Comparison of ENCODE assay signal across 1 cellular context in the genomic region with DNA sequence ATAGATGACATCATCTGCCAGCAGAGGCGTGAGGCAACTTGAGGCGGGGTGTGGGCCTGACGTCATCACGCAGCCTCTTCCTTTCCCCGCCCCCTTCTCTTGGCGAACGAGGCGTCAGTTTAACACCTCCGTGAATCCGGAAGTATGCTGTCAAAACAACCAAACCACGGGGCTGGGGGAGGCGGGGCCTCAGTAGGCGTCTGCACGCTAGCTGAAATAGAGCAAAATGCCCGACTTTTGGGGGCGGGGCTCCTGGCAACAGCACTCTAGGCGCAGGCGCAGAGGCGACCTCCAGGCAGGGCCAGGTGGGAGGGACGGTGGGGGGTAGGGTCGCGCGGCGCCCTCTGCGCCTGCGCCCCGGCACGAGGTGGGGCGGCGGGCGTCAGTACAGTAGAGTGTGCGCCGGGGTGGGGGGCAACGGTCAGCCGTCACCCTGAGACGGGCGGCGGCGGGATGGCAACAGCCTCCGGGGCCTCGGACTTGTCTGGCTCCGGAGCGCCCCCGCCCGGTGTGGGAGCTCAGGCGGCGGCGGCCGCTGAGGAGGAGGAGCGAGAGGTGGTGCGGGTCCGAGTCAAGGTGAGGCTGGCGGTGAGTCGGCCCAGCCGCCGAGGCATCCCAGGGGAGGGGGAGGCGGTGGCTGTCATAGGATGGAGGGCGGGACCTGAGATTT.
TF ChIP-seq lines count a peak whose summit lies in the region.

A gene with protein sequence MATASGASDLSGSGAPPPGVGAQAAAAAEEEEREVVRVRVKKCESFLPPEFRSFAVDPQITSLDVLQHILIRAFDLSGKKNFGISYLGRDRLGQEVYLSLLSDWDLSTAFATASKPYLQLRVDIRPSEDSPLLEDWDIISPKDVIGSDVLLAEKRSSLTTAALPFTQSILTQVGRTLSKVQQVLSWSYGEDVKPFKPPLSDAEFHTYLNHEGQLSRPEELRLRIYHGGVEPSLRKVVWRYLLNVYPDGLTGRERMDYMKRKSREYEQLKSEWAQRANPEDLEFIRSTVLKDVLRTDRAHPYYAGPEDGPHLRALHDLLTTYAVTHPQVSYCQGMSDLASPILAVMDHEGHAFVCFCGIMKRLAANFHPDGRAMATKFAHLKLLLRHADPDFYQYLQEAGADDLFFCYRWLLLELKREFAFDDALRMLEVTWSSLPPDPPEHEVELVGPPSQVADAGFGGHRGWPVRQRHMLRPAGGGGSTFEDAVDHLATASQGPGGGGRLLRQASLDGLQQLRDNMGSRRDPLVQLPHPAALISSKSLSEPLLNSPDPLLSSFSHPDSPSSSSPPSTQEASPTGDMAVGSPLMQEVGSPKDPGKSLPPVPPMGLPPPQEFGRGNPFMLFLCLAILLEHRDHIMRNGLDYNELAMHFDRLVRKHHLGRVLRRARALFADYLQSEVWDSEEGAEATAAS (plus strand): TSS at position 370 of the 670 bp plus-strand sequence. CDS start 84 bp downstream, at position 454.

TF ChIP-seq in K562, 482 proteins besides CTCF, POLR2A, EP300 and RAD21 (continued from another document and continues in another):
- TF ChIP-seq NFIX (CRISPR knock-in tag; IDR thresholded peaks at IDR 0.05; ENCODE audit: low read depth): no peak
- TF ChIP-seq MYC (IDR thresholded peaks at IDR 0.05; ENCODE audit: low read depth, low read length): peak; percentile 44
- no peak for TF ChIP-seq MYC (CRISPR knock-in tag; IDR thresholded peaks at IDR 0.05; ENCODE audit: borderline replicate concordance, low read depth)
- 0 out of 2 replicates have a peak, but pooled peaks have one; percentile 82 for TF ChIP-seq SMARCA5 (IDR thresholded peaks at IDR 0.05)
- TF ChIP-seq, protein P1, sequence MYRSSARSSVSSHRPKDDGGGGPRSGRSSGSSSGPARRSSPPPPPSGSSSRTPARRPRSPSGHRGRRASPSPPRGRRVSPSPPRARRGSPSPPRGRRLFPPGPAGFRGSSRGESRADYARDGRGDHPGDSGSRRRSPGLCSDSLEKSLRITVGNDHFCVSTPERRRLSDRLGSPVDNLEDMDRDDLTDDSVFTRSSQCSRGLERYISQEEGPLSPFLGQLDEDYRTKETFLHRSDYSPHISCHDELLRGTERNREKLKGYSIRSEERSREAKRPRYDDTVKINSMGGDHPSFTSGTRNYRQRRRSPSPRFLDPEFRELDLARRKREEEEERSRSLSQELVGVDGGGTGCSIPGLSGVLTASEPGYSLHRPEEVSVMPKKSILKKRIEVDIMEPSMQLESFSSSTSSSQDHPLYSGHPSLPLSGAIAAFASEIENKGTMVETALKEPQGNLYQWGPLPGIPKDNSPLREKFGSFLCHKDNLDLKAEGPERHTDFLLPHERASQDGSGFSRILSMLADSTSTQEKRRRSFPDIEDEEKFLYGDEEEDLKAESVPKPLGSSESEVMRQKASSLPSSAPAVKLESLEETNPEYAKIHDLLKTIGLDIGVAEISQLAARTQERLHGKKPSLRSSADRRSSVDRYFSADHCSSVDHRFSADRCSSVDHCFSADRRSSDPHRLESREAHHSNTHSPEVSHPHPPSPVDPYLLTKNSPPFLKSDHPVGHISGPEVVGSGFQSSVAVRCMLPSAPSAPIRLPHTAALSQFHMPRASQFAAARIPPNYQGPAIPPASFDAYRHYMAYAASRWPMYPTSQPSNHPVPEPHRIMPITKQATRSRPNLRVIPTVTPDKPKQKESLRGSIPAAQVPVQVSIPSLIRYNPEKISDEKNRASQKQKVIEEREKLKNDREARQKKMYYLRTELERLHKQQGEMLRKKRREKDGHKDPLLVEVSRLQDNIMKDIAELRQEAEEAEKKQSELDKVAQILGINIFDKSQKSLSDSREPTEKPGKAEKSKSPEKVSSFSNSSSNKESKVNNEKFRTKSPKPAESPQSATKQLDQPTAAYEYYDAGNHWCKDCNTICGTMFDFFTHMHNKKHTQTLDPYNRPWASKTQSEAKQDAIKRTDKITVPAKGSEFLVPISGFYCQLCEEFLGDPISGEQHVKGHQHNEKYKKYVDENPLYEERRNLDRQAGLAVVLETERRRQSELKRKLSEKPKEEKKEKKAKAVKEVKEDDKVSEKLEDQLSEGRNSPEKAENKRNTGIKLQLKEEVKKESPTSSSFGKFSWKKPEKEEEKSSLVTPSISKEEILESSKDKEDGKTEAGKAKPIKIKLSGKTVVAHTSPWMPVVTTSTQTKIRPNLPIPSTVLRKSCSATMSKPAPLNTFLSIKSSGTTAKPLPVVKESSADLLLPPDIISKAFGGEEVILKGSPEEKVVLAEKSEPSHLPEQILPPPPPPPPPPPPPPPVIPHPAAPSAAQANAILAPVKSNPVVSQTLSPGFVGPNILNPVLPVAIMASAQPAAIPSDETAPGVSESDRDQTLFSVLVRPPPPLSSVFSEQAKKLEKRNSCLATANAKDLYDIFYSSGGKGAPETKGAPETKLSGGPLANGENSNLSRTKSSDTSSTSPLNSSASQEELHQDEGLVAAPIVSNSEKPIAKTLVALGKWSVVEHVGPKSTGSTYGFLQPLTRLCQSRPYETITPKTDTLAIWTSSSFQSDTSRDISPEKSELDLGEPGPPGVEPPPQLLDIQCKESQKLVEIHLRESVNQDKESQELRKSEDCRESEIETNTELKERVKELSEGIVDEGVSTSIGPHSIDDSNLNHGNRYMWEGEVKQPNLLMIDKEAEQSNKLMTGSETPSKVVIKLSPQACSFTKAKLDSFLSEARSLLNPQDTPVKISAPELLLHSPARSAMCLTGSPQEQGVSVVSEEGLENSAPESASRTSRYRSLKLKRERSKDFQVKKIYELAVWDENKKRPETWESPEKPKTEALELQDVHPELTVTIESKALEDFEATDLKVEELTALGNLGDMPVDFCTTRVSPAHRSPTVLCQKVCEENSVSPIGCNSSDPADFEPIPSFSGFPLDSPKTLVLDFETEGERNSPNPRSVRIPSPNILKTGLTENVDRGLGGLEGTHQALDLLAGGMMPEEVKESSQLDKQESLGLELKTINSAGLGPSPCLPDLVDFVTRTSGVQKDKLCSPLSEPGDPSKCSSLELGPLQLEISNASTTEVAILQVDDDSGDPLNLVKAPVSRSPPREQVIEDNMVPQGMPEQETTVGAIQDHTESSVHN (IDR thresholded peaks at IDR 0.05; ENCODE audit: borderline replicate concordance in 1 of 2, low read depth in 1 of 2): peak in 1 of 2 experiments; percentile 73; a peak in 1 of 4 replicates
- 0 out of 2 replicates have a peak, but pooled peaks have one; percentile 57 for TF ChIP-seq ZNF584 (CRISPR knock-in tag; IDR thresholded peaks at IDR 0.05; ENCODE audit: low read depth)
- TF ChIP-seq ELF1 (tag; IDR thresholded peaks at IDR 0.05): peak; percentile 92
- TF ChIP-seq, protein P2, sequence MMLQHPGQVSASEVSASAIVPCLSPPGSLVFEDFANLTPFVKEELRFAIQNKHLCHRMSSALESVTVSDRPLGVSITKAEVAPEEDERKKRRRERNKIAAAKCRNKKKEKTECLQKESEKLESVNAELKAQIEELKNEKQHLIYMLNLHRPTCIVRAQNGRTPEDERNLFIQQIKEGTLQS (IDR thresholded peaks at IDR 0.05): peak; percentile 100
- TF ChIP-seq, protein P2 (CRISPR knock-in tag; conservative IDR thresholded peaks at IDR 0.05): no peak
- peak; percentile 56; the same call in 1 of the 2 replicates for TF ChIP-seq TOE1 (IDR thresholded peaks at IDR 0.05; ENCODE audit: borderline replicate concordance)
- no peak for TF ChIP-seq TOE1 (CRISPR knock-in tag; IDR thresholded peaks at IDR 0.05; ENCODE audit: borderline replicate concordance, low read depth)
- peak; percentile 55; the same call in 1 of the 2 replicates for TF ChIP-seq ETV1 (tag; conservative IDR thresholded peaks at IDR 0.05; ENCODE audit: low read depth)
- TF ChIP-seq CXXC5 (CRISPR knock-in tag; IDR thresholded peaks at IDR 0.05): peak; percentile 67; the same call in 1 of the 2 replicates
- 0 out of 2 replicates have a peak, but pooled peaks have one; percentile 29 for TF ChIP-seq NBN (IDR thresholded peaks at IDR 0.05; ENCODE audit: low read depth)
- peak; percentile 42 for TF ChIP-seq HMGN3 (IDR thresholded peaks at IDR 0.05; ENCODE audit: borderline replicate concordance, extremely low read depth, insufficient read length, low read depth, low read length)
- TF ChIP-seq CEBPG (CRISPR knock-in tag; IDR thresholded peaks at IDR 0.05): peak; percentile 80; the same call in 1 of the 2 replicates
- peak; percentile 78 to 91 for TF ChIP-seq CEBPG (tag; conservative IDR thresholded peaks at IDR 0.05 in 1 of 2, IDR thresholded peaks at IDR 0.05 in 1 of 2)
- TF ChIP-seq CCNT2 (IDR thresholded peaks at IDR 0.05; ENCODE audit: borderline replicate concordance, extremely low read depth, insufficient read length, low read depth, low read length): peak; percentile 61
- TF ChIP-seq, protein P3, sequence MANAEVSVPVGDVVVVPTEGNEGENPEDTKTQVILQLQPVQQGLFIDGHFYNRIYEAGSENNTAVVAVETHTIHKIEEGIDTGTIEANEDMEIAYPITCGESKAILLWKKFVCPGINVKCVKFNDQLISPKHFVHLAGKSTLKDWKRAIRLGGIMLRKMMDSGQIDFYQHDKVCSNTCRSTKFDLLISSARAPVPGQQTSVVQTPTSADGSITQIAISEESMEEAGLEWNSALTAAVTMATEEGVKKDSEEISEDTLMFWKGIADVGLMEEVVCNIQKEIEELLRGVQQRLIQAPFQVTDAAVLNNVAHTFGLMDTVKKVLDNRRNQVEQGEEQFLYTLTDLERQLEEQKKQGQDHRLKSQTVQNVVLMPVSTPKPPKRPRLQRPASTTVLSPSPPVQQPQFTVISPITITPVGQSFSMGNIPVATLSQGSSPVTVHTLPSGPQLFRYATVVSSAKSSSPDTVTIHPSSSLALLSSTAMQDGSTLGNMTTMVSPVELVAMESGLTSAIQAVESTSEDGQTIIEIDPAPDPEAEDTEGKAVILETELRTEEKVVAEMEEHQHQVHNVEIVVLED (CRISPR knock-in tag; IDR thresholded peaks at IDR 0.05): peak; percentile 79
- TF ChIP-seq HNRNPUL1 (IDR thresholded peaks at IDR 0.05; ENCODE audit: low read length): no peak
- peak; percentile 84 for TF ChIP-seq MEIS2 (IDR thresholded peaks at IDR 0.05; ENCODE audit: partially characterized antibody)
- TF ChIP-seq, protein P4, sequence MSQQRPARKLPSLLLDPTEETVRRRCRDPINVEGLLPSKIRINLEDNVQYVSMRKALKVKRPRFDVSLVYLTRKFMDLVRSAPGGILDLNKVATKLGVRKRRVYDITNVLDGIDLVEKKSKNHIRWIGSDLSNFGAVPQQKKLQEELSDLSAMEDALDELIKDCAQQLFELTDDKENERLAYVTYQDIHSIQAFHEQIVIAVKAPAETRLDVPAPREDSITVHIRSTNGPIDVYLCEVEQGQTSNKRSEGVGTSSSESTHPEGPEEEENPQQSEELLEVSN (IDR thresholded peaks at IDR 0.05; ENCODE audit: borderline replicate concordance in 1 of 2, extremely low read depth in 1 of 2, insufficient read depth in 1 of 2, insufficient read length in 1 of 2, low read depth in 1 of 2, low read length in 1 of 2, poor library complexity in 1 of 2, severe bottlenecking in 1 of 2): peak in 1 of 2 experiments; percentile 75
- TF ChIP-seq BDP1 (IDR thresholded peaks at IDR 0.05; ENCODE audit: insufficient read depth, insufficient read length): no peak
- TF ChIP-seq KLF10 (CRISPR knock-in tag; IDR thresholded peaks at IDR 0.05): no peak
- 0 out of 2 replicates have a peak, but pooled peaks have one; percentile 8 for TF ChIP-seq SOX6 (IDR thresholded peaks at IDR 0.05)
- no peak for TF ChIP-seq GATA2 (CRISPR knock-in tag; IDR thresholded peaks at IDR 0.05)
- TF ChIP-seq RBFOX2 (IDR thresholded peaks at IDR 0.05; ENCODE audit: low read depth, low read length): peak; percentile 80
- TF ChIP-seq, protein P5, sequence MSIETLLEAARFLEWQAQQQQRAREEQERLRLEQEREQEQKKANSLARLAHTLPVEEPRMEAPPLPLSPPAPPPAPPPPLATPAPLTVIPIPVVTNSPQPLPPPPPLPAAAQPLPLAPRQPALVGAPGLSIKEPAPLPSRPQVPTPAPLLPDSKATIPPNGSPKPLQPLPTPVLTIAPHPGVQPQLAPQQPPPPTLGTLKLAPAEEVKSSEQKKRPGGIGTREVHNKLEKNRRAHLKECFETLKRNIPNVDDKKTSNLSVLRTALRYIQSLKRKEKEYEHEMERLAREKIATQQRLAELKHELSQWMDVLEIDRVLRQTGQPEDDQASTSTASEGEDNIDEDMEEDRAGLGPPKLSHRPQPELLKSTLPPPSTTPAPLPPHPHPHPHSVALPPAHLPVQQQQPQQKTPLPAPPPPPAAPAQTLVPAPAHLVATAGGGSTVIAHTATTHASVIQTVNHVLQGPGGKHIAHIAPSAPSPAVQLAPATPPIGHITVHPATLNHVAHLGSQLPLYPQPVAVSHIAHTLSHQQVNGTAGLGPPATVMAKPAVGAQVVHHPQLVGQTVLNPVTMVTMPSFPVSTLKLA (conservative IDR thresholded peaks at IDR 0.05): peak; percentile 93 to 97
- peak; percentile 69; the same call in 1 of the 2 replicates for TF ChIP-seq KHSRP (IDR thresholded peaks at IDR 0.05)
- TF ChIP-seq GABPA (tag; conservative IDR thresholded peaks at IDR 0.05; ENCODE audit: low read depth): peak; percentile 71
- TF ChIP-seq, protein P6, sequence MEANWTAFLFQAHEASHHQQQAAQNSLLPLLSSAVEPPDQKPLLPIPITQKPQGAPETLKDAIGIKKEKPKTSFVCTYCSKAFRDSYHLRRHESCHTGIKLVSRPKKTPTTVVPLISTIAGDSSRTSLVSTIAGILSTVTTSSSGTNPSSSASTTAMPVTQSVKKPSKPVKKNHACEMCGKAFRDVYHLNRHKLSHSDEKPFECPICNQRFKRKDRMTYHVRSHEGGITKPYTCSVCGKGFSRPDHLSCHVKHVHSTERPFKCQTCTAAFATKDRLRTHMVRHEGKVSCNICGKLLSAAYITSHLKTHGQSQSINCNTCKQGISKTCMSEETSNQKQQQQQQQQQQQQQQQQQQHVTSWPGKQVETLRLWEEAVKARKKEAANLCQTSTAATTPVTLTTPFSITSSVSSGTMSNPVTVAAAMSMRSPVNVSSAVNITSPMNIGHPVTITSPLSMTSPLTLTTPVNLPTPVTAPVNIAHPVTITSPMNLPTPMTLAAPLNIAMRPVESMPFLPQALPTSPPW (CRISPR knock-in tag; IDR thresholded peaks at IDR 0.05): peak; percentile 74
- peak; percentile 100 for TF ChIP-seq ATF7 (IDR thresholded peaks at IDR 0.05)
- no peak for TF ChIP-seq TFAM (CRISPR knock-in tag; conservative IDR thresholded peaks at IDR 0.05)
- TF ChIP-seq, protein P7, sequence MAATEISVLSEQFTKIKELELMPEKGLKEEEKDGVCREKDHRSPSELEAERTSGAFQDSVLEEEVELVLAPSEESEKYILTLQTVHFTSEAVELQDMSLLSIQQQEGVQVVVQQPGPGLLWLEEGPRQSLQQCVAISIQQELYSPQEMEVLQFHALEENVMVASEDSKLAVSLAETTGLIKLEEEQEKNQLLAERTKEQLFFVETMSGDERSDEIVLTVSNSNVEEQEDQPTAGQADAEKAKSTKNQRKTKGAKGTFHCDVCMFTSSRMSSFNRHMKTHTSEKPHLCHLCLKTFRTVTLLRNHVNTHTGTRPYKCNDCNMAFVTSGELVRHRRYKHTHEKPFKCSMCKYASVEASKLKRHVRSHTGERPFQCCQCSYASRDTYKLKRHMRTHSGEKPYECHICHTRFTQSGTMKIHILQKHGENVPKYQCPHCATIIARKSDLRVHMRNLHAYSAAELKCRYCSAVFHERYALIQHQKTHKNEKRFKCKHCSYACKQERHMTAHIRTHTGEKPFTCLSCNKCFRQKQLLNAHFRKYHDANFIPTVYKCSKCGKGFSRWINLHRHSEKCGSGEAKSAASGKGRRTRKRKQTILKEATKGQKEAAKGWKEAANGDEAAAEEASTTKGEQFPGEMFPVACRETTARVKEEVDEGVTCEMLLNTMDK (IDR thresholded peaks at IDR 0.05; ENCODE audit: borderline replicate concordance, insufficient read depth, low read depth, low read length, poor library complexity, severe bottlenecking): peak; percentile 10
- TF ChIP-seq SAFB (IDR thresholded peaks at IDR 0.05; ENCODE audit: borderline replicate concordance, low read depth, low read length): 0 out of 2 replicates have a peak, but pooled peaks have one; percentile 39
- peak; percentile 78; the same call in 1 of the 2 replicates for TF ChIP-seq TARDBP (IDR thresholded peaks at IDR 0.05)
- no peak for TF ChIP-seq TAL1 (IDR thresholded peaks at IDR 0.05)
